In genomic region chrX:148281920-148282319, GRCh38 we compare ENCODE assay signal across 14 cellular contexts.
"Had no signal": no experiment of that assay in that cellular context is flagged by ENCODE, and none has a peak within 500 bp of the region (broad histone marks: within the 10 kb centered on the region; RNA-seq: fewer than 3 reads in every experiment).

No MANE protein-coding gene starts in this region.

- H3K36me3 Mint-ChIP-seq: immature natural killer cell, naive B cell had no signal

- H3K27ac ChIP-seq: esophagus muscularis mucosa, SK-N-MC, tibial nerve, vagina had no signal

- DNase-seq: activated B cell treated with CpG ODN at 0.5 μM for 24 hours, aorta, glutamatergic neuron, immature natural killer cell, naive B cell, nucleus accumbens, right cardiac atrium, small intestine had no signal

- H3K9me3 Mint-ChIP-seq: immature natural killer cell had no signal

- H3K4me1 ChIP-seq: esophagus muscularis mucosa, tibial nerve, vagina had no signal

- H3K36me3 ChIP-seq: esophagus muscularis mucosa, tibial nerve, vagina had no signal

- H3K9me3 ChIP-seq: esophagus muscularis mucosa, tibial nerve, vagina had no signal

- H3K27me3 ChIP-seq: esophagus muscularis mucosa, tibial nerve, vagina had no signal

- H3K4me3 ChIP-seq: esophagus muscularis mucosa, lung, SK-N-MC, tibial nerve, vagina had no signal

- H3K27ac Mint-ChIP-seq: activated B cell treated with CpG ODN at 0.5 μM for 24 hours, immature natural killer cell, progenitor cell of endocrine pancreas had no signal

- H3K4me1 Mint-ChIP-seq: immature natural killer cell had no signal

- ATAC-seq: right cardiac atrium had no signal

- H3K27me3 Mint-ChIP-seq: activated B cell treated with CpG ODN at 0.5 μM for 24 hours, naive B cell, progenitor cell of endocrine pancreas had no signal

- H3K4me3 Mint-ChIP-seq: activated B cell treated with CpG ODN at 0.5 μM for 24 hours, immature natural killer cell, naive B cell had no signal
